ENCODE assay signal across 1 cellular context in genomic region chr15:91941871-91942270, GRCh38.
TF ChIP-seq lines count a peak whose summit lies in the region.

No MANE protein-coding gene starts in this region.

TF ChIP-seq in SK-N-SH, 30 proteins besides CTCF, POLR2A, EP300 and RAD21 (continued from another document):
- TF ChIP-seq, protein P1, sequence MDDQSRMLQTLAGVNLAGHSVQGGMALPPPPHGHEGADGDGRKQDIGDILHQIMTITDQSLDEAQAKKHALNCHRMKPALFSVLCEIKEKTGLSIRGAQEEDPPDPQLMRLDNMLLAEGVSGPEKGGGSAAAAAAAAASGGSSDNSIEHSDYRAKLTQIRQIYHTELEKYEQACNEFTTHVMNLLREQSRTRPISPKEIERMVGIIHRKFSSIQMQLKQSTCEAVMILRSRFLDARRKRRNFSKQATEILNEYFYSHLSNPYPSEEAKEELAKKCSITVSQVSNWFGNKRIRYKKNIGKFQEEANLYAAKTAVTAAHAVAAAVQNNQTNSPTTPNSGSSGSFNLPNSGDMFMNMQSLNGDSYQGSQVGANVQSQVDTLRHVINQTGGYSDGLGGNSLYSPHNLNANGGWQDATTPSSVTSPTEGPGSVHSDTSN (IDR thresholded peaks at IDR 0.05), result no peak
- TF ChIP-seq POLR2AphosphoS5 (IDR thresholded peaks at IDR 0.05; ENCODE audit: low read depth, low read length), result no peak
- TF ChIP-seq IRF3 (IDR thresholded peaks at IDR 0.05; ENCODE audit: low read depth, low read length), result no peak
- no peak for TF ChIP-seq USF1 (IDR thresholded peaks at IDR 0.05; ENCODE audit: borderline replicate concordance, low read depth)
- no peak for TF ChIP-seq JUND (IDR thresholded peaks at IDR 0.05)
- no peak for TF ChIP-seq CHD2 (IDR thresholded peaks at IDR 0.05; ENCODE audit: low read length, partially characterized antibody)
- no peak for TF ChIP-seq TCF12 (IDR thresholded peaks at IDR 0.05)
- TF ChIP-seq FOXM1 (IDR thresholded peaks at IDR 0.05; ENCODE audit: low read depth), result no peak
- TF ChIP-seq REST (IDR thresholded peaks at IDR 0.05; ENCODE audit: low read depth, low read length), result no peak
- TF ChIP-seq MEF2A (IDR thresholded peaks at IDR 0.05; ENCODE audit: borderline replicate concordance, low read depth), result no peak
- TF ChIP-seq RCOR1 (IDR thresholded peaks at IDR 0.05; ENCODE audit: low read length), result no peak
- no peak for TF ChIP-seq ELF1 (IDR thresholded peaks at IDR 0.05)
- no peak for TF ChIP-seq MAX (IDR thresholded peaks at IDR 0.05; ENCODE audit: low read depth)
- no peak for TF ChIP-seq EZH2phosphoT487 (IDR thresholded peaks at IDR 0.05; ENCODE audit: borderline replicate concordance, low read depth)
- TF ChIP-seq NFIC (IDR thresholded peaks at IDR 0.05; ENCODE audit: borderline replicate concordance), result no peak
- no peak for TF ChIP-seq ZBTB33 (IDR thresholded peaks at IDR 0.05; ENCODE audit: borderline replicate concordance, low read depth)
TF ChIP-seq in SK-N-SH: peak in this region for 0.
